Comparison of ENCODE assay signal across 29 cellular contexts in genomic region chr13:41939403-41939802, GRCh38.
"Had no signal": no experiment of that assay in that cellular context is flagged by ENCODE, and none has a peak within 500 bp of the region (broad histone marks: within the 10 kb centered on the region; RNA-seq: fewer than 3 reads in every experiment).

No MANE protein-coding gene starts in this region.

- H3K36me3 ChIP-seq: adrenal gland, gastrocnemius medialis had no signal

- ATAC-seq: body of pancreas; mucosa of descending colon; natural killer cell treated with Interleukin-12 subunit alpha and Interleukin-12 subunit beta and Interleukin-15 and Interleukin-18, amount 100 ng/mL, for 72 hours; sciatic nerve; stimulated activated naive CD8-positive, alpha-beta T cell treated with anti-CD3 and anti-CD28 coated beads, Interleukin-15, Interleukin-2, amounts not matched to agents 100 U/mL and 50 U/mL, for 24 hours had no signal

- H3K4me3 ChIP-seq: adrenal gland, body of pancreas, coronary artery, dorsolateral prefrontal cortex, gastrocnemius medialis, lung, mucosa of descending colon, skin epidermis, testis, transverse colon had no signal

- H3K27ac ChIP-seq: body of pancreas, coronary artery, dorsolateral prefrontal cortex, skin epidermis, testis, transverse colon had no signal

- H3K4me1 ChIP-seq: testis had no signal

- H3K9me3 ChIP-seq: adrenal gland, body of pancreas, gastrocnemius medialis, mucosa of descending colon, testis, transverse colon had no signal

- H3K27me3 ChIP-seq: adrenal gland, body of pancreas, dorsolateral prefrontal cortex, gastrocnemius medialis, testis, transverse colon had no signal

- DNase-seq: activated CD4-positive, alpha-beta memory T cell treated with anti-CD3 and anti-CD28 coated beads for 36 hours; activated CD4-positive, alpha-beta T cell treated with anti-CD3 and anti-CD28 coated beads, Interleukin-2, amount 10 ng/mL, durations not matched to agents 24 days and 14 days; activated CD4-positive, CD25-positive, alpha-beta regulatory T cell treated with anti-CD3 and anti-CD28 coated beads, Interleukin-2, amount 50 U/mL, for 72 hours; activated CD8-positive, alpha-beta memory T cell treated with anti-CD3 and anti-CD28 coated beads, Interleukin-2, amount 50 U/mL, for 4 hours; activated effector memory CD4-positive, alpha-beta T cell treated with anti-CD3 and anti-CD28 coated beads, Interleukin-2, amount 50 U/mL, for 16 hours; activated naive CD4-positive, alpha-beta T cell treated with anti-CD3 and anti-CD28 coated beads for 36 hours; activated naive CD8-positive, alpha-beta T cell treated with anti-CD3 and anti-CD28 coated beads for 36 hours; activated T-cell treated with anti-CD3 and anti-CD28 coated beads, Interleukin-2, amount 50 U/mL, for 1 hour; adrenal gland; aorta; body of pancreas; cerebellar nuclear complex; dorsolateral prefrontal cortex; effector memory CD4-positive, alpha-beta T cell; erythroblast; gastrocnemius medialis; glutamatergic neuron; hippocampal formation; mucosa of descending colon; stimulated activated CD4-positive, alpha-beta T cell treated with anti-CD3 and anti-CD28 coated beads, Interleukin-12 subunit alpha, Interleukin-12 subunit beta, amount 100 ng/mL, for 4 hours; stimulated activated CD4-positive, alpha-beta T cell treated with anti-CD3 and anti-CD28 coated beads, Interleukin-4, amount 100 ng/mL, for 1 hour; stimulated activated naive CD8-positive, alpha-beta T cell treated with anti-CD3 and anti-CD28 coated beads, Interleukin-15, Interleukin-2, amounts not matched to agents 100 U/mL and 50 U/mL, for 24 hours; testis; transverse colon had no signal
